ENCODE assay signal across 20 cellular contexts in the genomic region with DNA sequence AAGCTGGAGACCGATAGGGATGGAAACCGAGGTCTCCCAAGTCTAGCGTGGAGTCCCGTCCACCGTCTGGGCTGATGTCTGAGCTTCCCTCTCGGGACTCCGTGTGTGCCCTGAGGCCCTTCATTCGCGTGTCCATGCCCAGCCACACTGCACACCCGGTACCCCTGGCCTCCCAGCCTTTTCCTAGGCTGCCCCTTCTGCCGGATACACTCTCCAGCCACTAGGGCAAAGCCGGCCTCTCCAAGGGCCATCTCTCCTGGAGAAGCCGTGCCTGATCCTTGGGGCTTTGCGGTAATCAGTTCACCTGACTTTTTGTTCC. TPM values are rescaled to one million over a fixed set of nuclear protein-coding genes. Genes with fewer than 3 reads are reported as not detected.
DNase-seq lines count a peak whose midpoint lies in the region; ATAC-seq and TF ChIP-seq lines count a peak whose summit lies in the region.
"Had no signal": no experiment of that assay in that cellular context is flagged by ENCODE, and none has a peak within 500 bp of the region (broad histone marks: within the 10 kb centered on the region; RNA-seq: fewer than 3 reads in every experiment).

No MANE protein-coding gene starts in this region.

- H3K36me3 ChIP-seq in HUES6 (ENCODE audit: control insufficient read depth, insufficient read depth, low read length) (no peaks in the 10 kb centered on the region), endodermal cell (ENCODE audit: control insufficient read depth, insufficient read depth, low read length) (no peaks in the 10 kb centered on the region), mesendoderm (ENCODE audit: control insufficient read depth, insufficient read depth, low read length) (no peaks in the 10 kb centered on the region), suprapubic skin (no peaks in the 10 kb centered on the region)
- H3K36me3 ChIP-seq: HAP-1, SJCRH30, transverse colon had no signal

- TF ChIP-seq CTCF in endodermal cell (conservative IDR thresholded peaks at IDR 0.05) (peak; percentile 69), suprapubic skin (IDR thresholded peaks at IDR 0.05) (no peak)

- peak overlapping the region; percentile 48 for H3K4me3 Mint-ChIP-seq in endodermal cell
- H3K4me3 Mint-ChIP-seq: activated naive CD8-positive, alpha-beta T cell; activated T-cell treated with anti-CD3 and anti-CD28 coated beads, Interleukin-2, amount 50 U/mL, for 72 hours; natural killer cell; T-helper 17 cell had no signal

- H2BK120ac ChIP-seq in mesendoderm (ENCODE audit: low read depth, low read length), result peak overlapping the region; percentile 92

- H3K27me3 Mint-ChIP-seq in endodermal cell (ENCODE audit: insufficient read depth), result peaks cover 31% of the 10 kb centered on the region

- peak overlapping the region; percentile 69 for H4K8ac ChIP-seq in mesendoderm (ENCODE audit: low read depth, low read length)

- H3K4me1 ChIP-seq in HUES6 (ENCODE audit: control insufficient read depth, insufficient read depth, low read length) (peaks cover 52% of the 10 kb centered on the region), endodermal cell (ENCODE audit: control insufficient read depth, insufficient read depth, low read length) (peaks cover 6% of the 10 kb centered on the region), mesendoderm (ENCODE audit: control insufficient read depth, low read depth, low read length) (peaks cover 17% of the 10 kb centered on the region), suprapubic skin (peaks cover 38% of the 10 kb centered on the region)
- H3K4me1 ChIP-seq: transverse colon had no signal

- H3K79me2 ChIP-seq in mesendoderm (ENCODE audit: control insufficient read depth, insufficient read depth, low read length), result no peaks in the 10 kb centered on the region

- H3K9ac ChIP-seq in HUES6 (ENCODE audit: low read length), result peak overlapping the region; percentile 95
- H3K9ac ChIP-seq in endodermal cell (ENCODE audit: extremely low read depth, low read length, poor library complexity, severe bottlenecking), result no peak overlapping the region
- H3K9ac ChIP-seq in mesendoderm (ENCODE audit: low read length), result peak overlapping the region; percentile 71
- H3K9ac ChIP-seq: KMS-11 had no signal

- no peak overlapping the region for H3K4me2 ChIP-seq in mesendoderm (ENCODE audit: low read length)
- H3K4me2 ChIP-seq: KMS-11 had no signal

- WGBS in endodermal cell (ENCODE audit: insufficient coverage in 1 of 2, insufficient read length in 1 of 2), 2 experiments, result 38 to 39% methylated on average over 11 to 14 of the region's 14 CpGs
- no CpG with 5 or more reads among the region's 14 CpGs for WGBS in mesendoderm (ENCODE audit: extremely low coverage, insufficient coverage, low lambda C conversion rate)
- WGBS in suprapubic skin, result 61% methylated on average over 12 of the region's 14 CpGs

- H3K36me3 Mint-ChIP-seq in endodermal cell (ENCODE audit: low read depth), result no peaks in the 10 kb centered on the region
- H3K36me3 Mint-ChIP-seq: activated naive CD8-positive, alpha-beta T cell; natural killer cell had no signal

- TF ChIP-seq EP300 in suprapubic skin (IDR thresholded peaks at IDR 0.05), result no peak

- H3K79me1 ChIP-seq in mesendoderm (ENCODE audit: low read length), result no peaks in the 10 kb centered on the region

- H2BK15ac ChIP-seq in mesendoderm (replicated peaks; ENCODE audit: low read depth), result no peak overlapping the region

- peak overlapping the region; percentile 91 for H3K56ac ChIP-seq in mesendoderm (ENCODE audit: low read length)

- ATAC-seq in HG02759 (IDR thresholded peaks at IDR 0.05; ENCODE audit: unreplicated experiment), result no peak
- ATAC-seq: activated T-cell treated with anti-CD3 and anti-CD28 coated beads, Interleukin-2, amount 50 U/mL, for 72 hours; natural killer cell; right cardiac atrium; T-helper 17 cell had no signal

- H3K27ac ChIP-seq in HUES6 (ENCODE audit: low read depth, low read length) (peak overlapping the region; percentile 97), endodermal cell (ENCODE audit: low read depth, low read length) (peak overlapping the region; percentile 97), mesendoderm (ENCODE audit: low read depth, low read length) (peak overlapping the region; percentile 98), suprapubic skin (peak overlapping the region; percentile 69)
- H3K27ac ChIP-seq: KMS-11, SJCRH30, transverse colon had no signal

- no peak for TF ChIP-seq POLR2A in suprapubic skin (IDR thresholded peaks at IDR 0.05)

- H3K9me3 Mint-ChIP-seq in endodermal cell, result no peaks in the 10 kb centered on the region
- H3K9me3 Mint-ChIP-seq: activated T-cell treated with anti-CD3 and anti-CD28 coated beads, Interleukin-2, amount 50 U/mL, for 72 hours; natural killer cell had no signal

- H3K4me3 ChIP-seq in HUES6 (ENCODE audit: low read depth, low read length) (peak overlapping the region; percentile 40), endodermal cell (ENCODE audit: low read length) (no peak overlapping the region), mesendoderm (ENCODE audit: low read length) (no peak overlapping the region), suprapubic skin (no peak overlapping the region)
- H3K4me3 ChIP-seq: HAP-1, SJCRH30, transverse colon had no signal

- H3K27ac Mint-ChIP-seq in endodermal cell, result peak overlapping the region; percentile 93
- H3K27ac Mint-ChIP-seq: activated naive CD8-positive, alpha-beta T cell; activated T-cell treated with anti-CD3 and anti-CD28 coated beads, Interleukin-2, amount 50 U/mL, for 72 hours; natural killer cell; T-helper 17 cell had no signal

- no peak overlapping the region for H3K23ac ChIP-seq in mesendoderm (ENCODE audit: low read length)

- H4K5ac ChIP-seq in mesendoderm (ENCODE audit: low read length), result peak overlapping the region; percentile 10

- H3K4me1 Mint-ChIP-seq in endodermal cell, result peaks cover 30% of the 10 kb centered on the region

- H3K4ac ChIP-seq in mesendoderm (ENCODE audit: low read depth, low read length), result peak overlapping the region; percentile 95

- H3K27me3 ChIP-seq in HUES6 (ENCODE audit: control insufficient read depth, insufficient read depth, low read length) (no peaks in the 10 kb centered on the region), endodermal cell (ENCODE audit: control insufficient read depth, insufficient read depth, low read length, poor library complexity, severe bottlenecking) (peaks cover 21% of the 10 kb centered on the region), mesendoderm (ENCODE audit: insufficient read depth, low read length, poor library complexity) (no peaks in the 10 kb centered on the region), suprapubic skin (peaks cover 19% of the 10 kb centered on the region)
- H3K27me3 ChIP-seq: SJCRH30 had no signal

- H2AK5ac ChIP-seq in mesendoderm (ENCODE audit: low read length), result peak overlapping the region; percentile 86

- H3K9me3 ChIP-seq in HUES6 (ENCODE audit: control insufficient read depth, insufficient read depth, low read depth, low read length), result no peaks in the 10 kb centered on the region
- H3K9me3 ChIP-seq in endodermal cell (ENCODE audit: control insufficient read depth, low read length), result no peaks in the 10 kb centered on the region
- H3K9me3 ChIP-seq in suprapubic skin, result no peaks in the 10 kb centered on the region
- H3K9me3 ChIP-seq: HAP-1, SJCRH30, transverse colon had no signal

- peak overlapping the region; percentile 98 for H3K18ac ChIP-seq in mesendoderm (ENCODE audit: low read length)

- peak overlapping the region; percentile 98 for H2BK5ac ChIP-seq in mesendoderm (ENCODE audit: low read length)

- intact Hi-C loops in head of caudate nucleus (cut with DNase I), result no loop called here

- no peak for DNase-seq in endodermal cell
- DNase-seq in mesendoderm, result no peak
- no peak for DNase-seq in suprapubic skin (ENCODE audit: low spot score in 2 of 2)
- DNase-seq in NCI-H2081 treated with DMSO at 0.1 percent for 48 hours (lab: John Stamatoyannopoulos, UW), result no peak
- DNase-seq in head of caudate nucleus, result no peak
- DNase-seq: activated CD8-positive, alpha-beta memory T cell treated with anti-CD3 and anti-CD28 coated beads for 24 hours; activated T-cell treated with anti-CD3 and anti-CD28 coated beads, Interleukin-2, amount 50 U/mL, for 72 hours; erythroblast; natural killer cell; NCI-H1092 treated with DMSO at 0.1 percent for 48 hours; right cardiac atrium; SJCRH30; stimulated activated naive CD4-positive, alpha-beta T cell treated with Interleukin-2 at 50 U/mL for 16 hours; T-helper 17 cell; transverse colon had no signal

RNA-seq across cellular contexts. Expression of a gene that starts 49.4 kb away (rescaled TPM):
- 10 to 100 TPM; 42.5 to 69.7 TPM for total RNA-seq in endodermal cell
- 172 TPM for polyA plus RNA-seq in endodermal cell (2013, experiment 1 of 2)
- polyA plus RNA-seq in endodermal cell (2013, experiment 2 of 2), result 136 TPM
- 253 TPM for polyA plus RNA-seq in mesendoderm (2013, experiment 1 of 2)
- 262 TPM for polyA plus RNA-seq in mesendoderm (2013, experiment 2 of 2)
- total RNA-seq in suprapubic skin, result 1,000 to 10,000 TPM in 1 of 4 donors, 100 to 1,000 TPM in 3; 466 to 1,239 (median 686) TPM

Comparison
In these comparisons a context has a peak if more than half of its experiments do, and no peak if none do; other contexts are left out.
1. RNA of a gene that starts 49.4 kb away (total RNA-seq): 466 to 1,239 TPM in suprapubic skin; 42.5 to 69.7 TPM in endodermal cell; every median in the first group is over 4 times any median in the second.
2. Peak in every context shown above with its lines, with median percentiles within 50 percentile points of each other: H3K27ac ChIP-seq.